2 cellular contexts compared by ENCODE assay signal in genomic region chr1:204089044-204089751, GRCh38.
TF ChIP-seq lines count a peak whose summit lies in the region.

No MANE protein-coding gene starts in this region.

TF ChIP-seq in GM23338, 12 proteins besides CTCF, POLR2A, EP300 and RAD21 (continued from another document):
- TF ChIP-seq POLR2AphosphoS5 (IDR thresholded peaks at IDR 0.05; ENCODE audit: low read depth) (no peak), ZNF331 (CRISPR knock-in tag; IDR thresholded peaks at IDR 0.05; ENCODE audit: low read depth) (no peak), EZH2phosphoT487 (IDR thresholded peaks at IDR 0.05; ENCODE audit: unreplicated experiment) (no peak), ZNF114 (CRISPR knock-in tag; IDR thresholded peaks at IDR 0.05) (no peak), JUNB (IDR thresholded peaks at IDR 0.05; ENCODE audit: unreplicated experiment) (no peak), ZNF462 (CRISPR knock-in tag; IDR thresholded peaks at IDR 0.05) (no peak), NANOG (IDR thresholded peaks at IDR 0.05; ENCODE audit: borderline replicate concordance) (no peak), EZH2 (IDR thresholded peaks at IDR 0.05; ENCODE audit: low read depth, unreplicated experiment) (no peak), CREB1 (CRISPR knock-in tag; IDR thresholded peaks at IDR 0.05; ENCODE audit: low read depth) (no peak)
- TF ChIP-seq, protein P1, sequence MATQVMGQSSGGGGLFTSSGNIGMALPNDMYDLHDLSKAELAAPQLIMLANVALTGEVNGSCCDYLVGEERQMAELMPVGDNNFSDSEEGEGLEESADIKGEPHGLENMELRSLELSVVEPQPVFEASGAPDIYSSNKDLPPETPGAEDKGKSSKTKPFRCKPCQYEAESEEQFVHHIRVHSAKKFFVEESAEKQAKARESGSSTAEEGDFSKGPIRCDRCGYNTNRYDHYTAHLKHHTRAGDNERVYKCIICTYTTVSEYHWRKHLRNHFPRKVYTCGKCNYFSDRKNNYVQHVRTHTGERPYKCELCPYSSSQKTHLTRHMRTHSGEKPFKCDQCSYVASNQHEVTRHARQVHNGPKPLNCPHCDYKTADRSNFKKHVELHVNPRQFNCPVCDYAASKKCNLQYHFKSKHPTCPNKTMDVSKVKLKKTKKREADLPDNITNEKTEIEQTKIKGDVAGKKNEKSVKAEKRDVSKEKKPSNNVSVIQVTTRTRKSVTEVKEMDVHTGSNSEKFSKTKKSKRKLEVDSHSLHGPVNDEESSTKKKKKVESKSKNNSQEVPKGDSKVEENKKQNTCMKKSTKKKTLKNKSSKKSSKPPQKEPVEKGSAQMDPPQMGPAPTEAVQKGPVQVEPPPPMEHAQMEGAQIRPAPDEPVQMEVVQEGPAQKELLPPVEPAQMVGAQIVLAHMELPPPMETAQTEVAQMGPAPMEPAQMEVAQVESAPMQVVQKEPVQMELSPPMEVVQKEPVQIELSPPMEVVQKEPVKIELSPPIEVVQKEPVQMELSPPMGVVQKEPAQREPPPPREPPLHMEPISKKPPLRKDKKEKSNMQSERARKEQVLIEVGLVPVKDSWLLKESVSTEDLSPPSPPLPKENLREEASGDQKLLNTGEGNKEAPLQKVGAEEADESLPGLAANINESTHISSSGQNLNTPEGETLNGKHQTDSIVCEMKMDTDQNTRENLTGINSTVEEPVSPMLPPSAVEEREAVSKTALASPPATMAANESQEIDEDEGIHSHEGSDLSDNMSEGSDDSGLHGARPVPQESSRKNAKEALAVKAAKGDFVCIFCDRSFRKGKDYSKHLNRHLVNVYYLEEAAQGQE (IDR thresholded peaks at IDR 0.05; ENCODE audit: unreplicated experiment) = no peak
- TF ChIP-seq, protein P2, sequence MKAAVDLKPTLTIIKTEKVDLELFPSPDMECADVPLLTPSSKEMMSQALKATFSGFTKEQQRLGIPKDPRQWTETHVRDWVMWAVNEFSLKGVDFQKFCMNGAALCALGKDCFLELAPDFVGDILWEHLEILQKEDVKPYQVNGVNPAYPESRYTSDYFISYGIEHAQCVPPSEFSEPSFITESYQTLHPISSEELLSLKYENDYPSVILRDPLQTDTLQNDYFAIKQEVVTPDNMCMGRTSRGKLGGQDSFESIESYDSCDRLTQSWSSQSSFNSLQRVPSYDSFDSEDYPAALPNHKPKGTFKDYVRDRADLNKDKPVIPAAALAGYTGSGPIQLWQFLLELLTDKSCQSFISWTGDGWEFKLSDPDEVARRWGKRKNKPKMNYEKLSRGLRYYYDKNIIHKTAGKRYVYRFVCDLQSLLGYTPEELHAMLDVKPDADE (IDR thresholded peaks at IDR 0.05) = no peak

TF ChIP-seq in HepG2, 621 proteins besides CTCF, POLR2A, EP300 and RAD21 (continued from another document):
- TF ChIP-seq ZNF3 (CRISPR knock-in tag; IDR thresholded peaks at IDR 0.05) = no peak
- TF ChIP-seq TOPORS (CRISPR knock-in tag; IDR thresholded peaks at IDR 0.05) = no peak
- no peak for TF ChIP-seq ZNF766 (CRISPR knock-in tag; IDR thresholded peaks at IDR 0.05; ENCODE audit: borderline replicate concordance)
- peak; percentile 88 for TF ChIP-seq MAFF (IDR thresholded peaks at IDR 0.05; ENCODE audit: low read depth, low read length)
- no peak for TF ChIP-seq ZNF160 (CRISPR knock-in tag; IDR thresholded peaks at IDR 0.05)
- no peak for TF ChIP-seq NR3C1 (CRISPR knock-in tag; IDR thresholded peaks at IDR 0.05)
- TF ChIP-seq GFI1 (CRISPR knock-in tag; IDR thresholded peaks at IDR 0.05; ENCODE audit: borderline replicate concordance) = no peak
- TF ChIP-seq, protein P3, sequence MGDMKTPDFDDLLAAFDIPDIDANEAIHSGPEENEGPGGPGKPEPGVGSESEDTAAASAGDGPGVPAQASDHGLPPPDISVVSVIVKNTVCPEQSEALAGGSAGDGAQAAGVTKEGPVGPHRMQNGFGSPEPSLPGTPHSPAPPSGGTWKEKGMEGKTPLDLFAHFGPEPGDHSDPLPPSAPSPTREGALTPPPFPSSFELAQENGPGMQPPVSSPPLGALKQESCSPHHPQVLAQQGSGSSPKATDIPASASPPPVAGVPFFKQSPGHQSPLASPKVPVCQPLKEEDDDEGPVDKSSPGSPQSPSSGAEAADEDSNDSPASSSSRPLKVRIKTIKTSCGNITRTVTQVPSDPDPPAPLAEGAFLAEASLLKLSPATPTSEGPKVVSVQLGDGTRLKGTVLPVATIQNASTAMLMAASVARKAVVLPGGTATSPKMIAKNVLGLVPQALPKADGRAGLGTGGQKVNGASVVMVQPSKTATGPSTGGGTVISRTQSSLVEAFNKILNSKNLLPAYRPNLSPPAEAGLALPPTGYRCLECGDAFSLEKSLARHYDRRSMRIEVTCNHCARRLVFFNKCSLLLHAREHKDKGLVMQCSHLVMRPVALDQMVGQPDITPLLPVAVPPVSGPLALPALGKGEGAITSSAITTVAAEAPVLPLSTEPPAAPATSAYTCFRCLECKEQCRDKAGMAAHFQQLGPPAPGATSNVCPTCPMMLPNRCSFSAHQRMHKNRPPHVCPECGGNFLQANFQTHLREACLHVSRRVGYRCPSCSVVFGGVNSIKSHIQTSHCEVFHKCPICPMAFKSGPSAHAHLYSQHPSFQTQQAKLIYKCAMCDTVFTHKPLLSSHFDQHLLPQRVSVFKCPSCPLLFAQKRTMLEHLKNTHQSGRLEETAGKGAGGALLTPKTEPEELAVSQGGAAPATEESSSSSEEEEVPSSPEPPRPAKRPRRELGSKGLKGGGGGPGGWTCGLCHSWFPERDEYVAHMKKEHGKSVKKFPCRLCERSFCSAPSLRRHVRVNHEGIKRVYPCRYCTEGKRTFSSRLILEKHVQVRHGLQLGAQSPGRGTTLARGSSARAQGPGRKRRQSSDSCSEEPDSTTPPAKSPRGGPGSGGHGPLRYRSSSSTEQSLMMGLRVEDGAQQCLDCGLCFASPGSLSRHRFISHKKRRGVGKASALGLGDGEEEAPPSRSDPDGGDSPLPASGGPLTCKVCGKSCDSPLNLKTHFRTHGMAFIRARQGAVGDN (CRISPR knock-in tag; IDR thresholded peaks at IDR 0.05) = no peak
- TF ChIP-seq, protein P4, sequence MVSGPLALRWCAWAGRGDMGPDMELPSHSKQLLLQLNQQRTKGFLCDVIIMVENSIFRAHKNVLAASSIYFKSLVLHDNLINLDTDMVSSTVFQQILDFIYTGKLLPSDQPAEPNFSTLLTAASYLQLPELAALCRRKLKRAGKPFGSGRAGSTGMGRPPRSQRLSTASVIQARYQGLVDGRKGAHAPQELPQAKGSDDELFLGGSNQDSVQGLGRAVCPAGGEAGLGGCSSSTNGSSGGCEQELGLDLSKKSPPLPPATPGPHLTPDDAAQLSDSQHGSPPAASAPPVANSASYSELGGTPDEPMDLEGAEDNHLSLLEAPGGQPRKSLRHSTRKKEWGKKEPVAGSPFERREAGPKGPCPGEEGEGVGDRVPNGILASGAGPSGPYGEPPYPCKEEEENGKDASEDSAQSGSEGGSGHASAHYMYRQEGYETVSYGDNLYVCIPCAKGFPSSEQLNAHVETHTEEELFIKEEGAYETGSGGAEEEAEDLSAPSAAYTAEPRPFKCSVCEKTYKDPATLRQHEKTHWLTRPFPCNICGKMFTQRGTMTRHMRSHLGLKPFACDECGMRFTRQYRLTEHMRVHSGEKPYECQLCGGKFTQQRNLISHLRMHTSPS (CRISPR knock-in tag; IDR thresholded peaks at IDR 0.05; ENCODE audit: low read depth) = no peak
- TF ChIP-seq, protein P5, sequence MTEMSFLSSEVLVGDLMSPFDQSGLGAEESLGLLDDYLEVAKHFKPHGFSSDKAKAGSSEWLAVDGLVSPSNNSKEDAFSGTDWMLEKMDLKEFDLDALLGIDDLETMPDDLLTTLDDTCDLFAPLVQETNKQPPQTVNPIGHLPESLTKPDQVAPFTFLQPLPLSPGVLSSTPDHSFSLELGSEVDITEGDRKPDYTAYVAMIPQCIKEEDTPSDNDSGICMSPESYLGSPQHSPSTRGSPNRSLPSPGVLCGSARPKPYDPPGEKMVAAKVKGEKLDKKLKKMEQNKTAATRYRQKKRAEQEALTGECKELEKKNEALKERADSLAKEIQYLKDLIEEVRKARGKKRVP (CRISPR knock-in tag; IDR thresholded peaks at IDR 0.05) = no peak
- TF ChIP-seq PATZ1 (CRISPR knock-in tag; IDR thresholded peaks at IDR 0.05) = no peak
- TF ChIP-seq MAFK (conservative IDR thresholded peaks at IDR 0.05 in 1 of 2, IDR thresholded peaks at IDR 0.05 in 1 of 2; ENCODE audit: low read length in 2 of 2) = peak; percentile 87 to 93
- no peak for TF ChIP-seq ZFP37 (CRISPR knock-in tag; IDR thresholded peaks at IDR 0.05; ENCODE audit: borderline replicate concordance)
